ENCODE assay signal across 8 cellular contexts in the genomic region with DNA sequence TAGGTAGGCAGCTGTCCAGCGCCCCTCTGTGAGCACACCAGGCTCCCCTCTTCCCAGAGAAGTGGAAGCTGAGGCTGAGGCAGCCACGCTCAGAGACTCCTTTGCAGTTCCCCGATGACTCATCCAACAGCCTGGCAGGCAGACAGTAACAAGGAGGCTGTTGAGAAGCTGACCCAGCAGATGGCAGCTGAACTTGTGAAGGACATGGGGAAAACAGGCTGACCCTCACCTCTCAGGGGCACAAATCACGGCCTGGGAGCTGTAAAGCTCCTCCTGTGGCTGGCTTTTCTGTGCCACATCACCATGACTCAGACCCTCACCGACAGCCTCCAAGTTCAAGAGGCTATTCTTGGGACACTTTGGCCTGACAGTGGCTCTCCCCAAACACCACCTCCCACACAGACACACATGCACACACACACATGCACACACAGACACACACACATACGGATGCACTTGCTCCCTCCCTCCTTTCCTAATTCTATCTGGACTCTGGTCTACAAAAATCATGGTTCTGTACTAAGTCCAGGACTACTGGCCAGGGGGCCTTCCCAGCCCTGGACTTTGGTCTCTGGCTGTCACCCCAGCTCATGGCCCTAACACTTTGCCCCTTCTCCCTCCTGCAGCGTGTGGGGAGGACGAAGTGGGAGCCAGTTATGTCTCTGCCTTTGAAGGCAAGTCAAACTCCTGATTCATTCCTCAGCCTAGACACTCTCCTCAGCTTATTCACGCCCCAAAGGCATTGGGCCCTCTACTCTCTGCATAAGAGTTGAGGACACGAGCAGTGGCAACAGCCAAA. TPM values are rescaled to one million over a fixed set of nuclear protein-coding genes. Genes with fewer than 3 reads are reported as not detected.
DNase-seq lines count a peak whose midpoint lies in the region; ATAC-seq and TF ChIP-seq lines count a peak whose summit lies in the region.

No MANE protein-coding gene starts in this region.

- no peaks in the 10 kb centered on the region for H3K27me3 Mint-ChIP-seq in activated T-helper 2 cell treated with anti-CD3 and anti-CD28 coated beads, Interferon-gamma antibody, Interleukin-2, Interleukin-4, amounts not matched to agents 10 μg/mL and 5 μg/mL and 100 μg/mL, durations not matched to agents 14 hours and 24 hours and 36 hours (ENCODE audit: low read depth)
- H3K27me3 Mint-ChIP-seq in glutamatergic neuron (ENCODE audit: unreplicated experiment): peaks cover 2% of the 10 kb centered on the region

- peak overlapping the region; percentile 63 for H3K4me2 ChIP-seq in Karpas-422 (ENCODE audit: low read depth, low read length, poor library complexity, severe bottlenecking)

- no peaks in the 10 kb centered on the region for H3K27me3 ChIP-seq in Karpas-422 (ENCODE audit: low read length)

- H2AFZ ChIP-seq in Karpas-422 (ENCODE audit: low read length): no peak overlapping the region

- 0 out of 2 replicates have a peak overlapping the region, but pooled peaks have one; percentile 6 for H3K4me3 ChIP-seq in Karpas-422 (ENCODE audit: low read length)

- TF ChIP-seq CTCF in glutamatergic neuron (IDR thresholded peaks at IDR 0.05; ENCODE audit: partially characterized antibody, unreplicated experiment): no peak

- no peaks in the 10 kb centered on the region for H4K20me1 ChIP-seq in Karpas-422 (ENCODE audit: insufficient read depth, low read depth, low read length)

- ATAC-seq in GM21528 (IDR thresholded peaks at IDR 0.05; ENCODE audit: low FRiP score, unreplicated experiment) (no peak), GM18909 (IDR thresholded peaks at IDR 0.05; ENCODE audit: poor library complexity, unreplicated experiment) (no peak)

- no peaks in the 10 kb centered on the region for H3K9me2 ChIP-seq in Karpas-422 (replicated peaks; ENCODE audit: insufficient read depth, low read length)

- peaks cover 81% of the 10 kb centered on the region for H3K36me3 Mint-ChIP-seq in activated T-helper 2 cell treated with anti-CD3 and anti-CD28 coated beads, Interferon-gamma antibody, Interleukin-2, Interleukin-4, amounts not matched to agents 10 μg/mL and 5 μg/mL and 100 μg/mL, durations not matched to agents 14 hours and 24 hours and 36 hours (ENCODE audit: low read depth)
- no peaks in the 10 kb centered on the region for H3K36me3 Mint-ChIP-seq in glutamatergic neuron (ENCODE audit: unreplicated experiment)

- peaks cover 20% of the 10 kb centered on the region for H3K36me3 ChIP-seq in Karpas-422 (ENCODE audit: insufficient read depth, low read length)

- DNase-seq in COLO829 (ENCODE audit: low spot score) (peak; percentile 92), Karpas-422 (no peak), glutamatergic neuron (peak; percentile 50), occipital lobe (lab: John Stamatoyannopoulos, UW) (peak; percentile 65), cerebellar nuclear complex (lab: John Stamatoyannopoulos, UW) (no peak)
- DNase-seq in activated T-helper 2 cell treated with anti-CD3 and anti-CD28 coated beads, Interferon-gamma antibody, Interleukin-2, Interleukin-4, amounts not matched to agents 10 μg/mL and 5 μg/mL and 100 μg/mL, durations not matched to agents 14 hours and 24 hours and 36 hours (ENCODE audit: low spot score): no peak

- peaks cover 82% of the 10 kb centered on the region for H3K4me1 ChIP-seq in Karpas-422 (ENCODE audit: low read length)

- intact Hi-C loops in activated T-helper 2 cell treated with anti-CD3 and anti-CD28 coated beads, Interferon-gamma antibody, Interleukin-2, Interleukin-4, amounts not matched to agents 10 μg/mL and 5 μg/mL and 100 μg/mL, durations not matched to agents 14 hours and 24 hours and 36 hours (cut with micrococcal nuclease): no loop called here

- peak overlapping the region; percentile 57 for H3K9ac ChIP-seq in Karpas-422 (ENCODE audit: low read length)

- no peak overlapping the region for H3K4me3 Mint-ChIP-seq in activated T-helper 2 cell treated with anti-CD3 and anti-CD28 coated beads, Interferon-gamma antibody, Interleukin-2, Interleukin-4, amounts not matched to agents 10 μg/mL and 5 μg/mL and 100 μg/mL, durations not matched to agents 14 hours and 24 hours and 36 hours (ENCODE audit: low read depth)
- H3K4me3 Mint-ChIP-seq in glutamatergic neuron (ENCODE audit: unreplicated experiment): no peak overlapping the region

- H3K79me2 ChIP-seq in Karpas-422 (ENCODE audit: low read length): peaks cover 81% of the 10 kb centered on the region

- H3K9me3 ChIP-seq in Karpas-422 (ENCODE audit: low read length): no peaks in the 10 kb centered on the region

- no peaks in the 10 kb centered on the region for H3K9me3 Mint-ChIP-seq in activated T-helper 2 cell treated with anti-CD3 and anti-CD28 coated beads, Interferon-gamma antibody, Interleukin-2, Interleukin-4, amounts not matched to agents 10 μg/mL and 5 μg/mL and 100 μg/mL, durations not matched to agents 14 hours and 24 hours and 36 hours
- peaks cover 5% of the 10 kb centered on the region for H3K9me3 Mint-ChIP-seq in glutamatergic neuron (ENCODE audit: unreplicated experiment)

- peaks cover 74% of the 10 kb centered on the region for H3K4me1 Mint-ChIP-seq in activated T-helper 2 cell treated with anti-CD3 and anti-CD28 coated beads, Interferon-gamma antibody, Interleukin-2, Interleukin-4, amounts not matched to agents 10 μg/mL and 5 μg/mL and 100 μg/mL, durations not matched to agents 14 hours and 24 hours and 36 hours (ENCODE audit: low read depth)
- H3K4me1 Mint-ChIP-seq in glutamatergic neuron (ENCODE audit: low read depth, unreplicated experiment): peaks cover 35% of the 10 kb centered on the region

- H3K27ac ChIP-seq in Karpas-422 (ENCODE audit: low read length): peak overlapping the region; percentile 96

- H3K27ac Mint-ChIP-seq in activated T-helper 2 cell treated with anti-CD3 and anti-CD28 coated beads, Interferon-gamma antibody, Interleukin-2, Interleukin-4, amounts not matched to agents 10 μg/mL and 5 μg/mL and 100 μg/mL, durations not matched to agents 14 hours and 24 hours and 36 hours: peak overlapping the region; percentile 59
- peak overlapping the region; percentile 92 for H3K27ac Mint-ChIP-seq in glutamatergic neuron (ENCODE audit: unreplicated experiment)

RNA-seq across cellular contexts. Expression of gene MAP3K14, which starts 23.2 kb away (rescaled TPM):
- total RNA-seq in Karpas-422 (2014; rRNA removed; shearing (Covaris generic); ENCODE audit: low replicate concordance): 7.6 and 12.0 TPM in 2 replicates
- 45.6 and 49.5 TPM in 2 replicates for total RNA-seq in activated T-helper 2 cell treated with anti-CD3 and anti-CD28 coated beads, Interferon-gamma antibody, Interleukin-2, Interleukin-4, amounts not matched to agents 10 μg/mL and 5 μg/mL and 100 μg/mL, durations not matched to agents 14 hours and 24 hours and 36 hours
- 5.7 TPM for total RNA-seq in glutamatergic neuron (ENCODE audit: unreplicated experiment)
- 1.2 TPM for total RNA-seq in occipital lobe

RNA-seq across cellular contexts. Expression of gene SPATA32, which starts 31.7 kb away (rescaled TPM):
- not detected in 2 replicates for total RNA-seq in Karpas-422 (2014; rRNA removed; shearing (Covaris generic); ENCODE audit: low replicate concordance)
- 0.37 and 0.67 TPM in 2 replicates for total RNA-seq in activated T-helper 2 cell treated with anti-CD3 and anti-CD28 coated beads, Interferon-gamma antibody, Interleukin-2, Interleukin-4, amounts not matched to agents 10 μg/mL and 5 μg/mL and 100 μg/mL, durations not matched to agents 14 hours and 24 hours and 36 hours
- not detected for total RNA-seq in glutamatergic neuron (ENCODE audit: unreplicated experiment)
- total RNA-seq in occipital lobe: not detected

Comparison
In these comparisons a context has a peak if more than half of its experiments do, and no peak if none do; other contexts are left out.
1. DNase-seq: peak in COLO829 (single experiment), glutamatergic neuron (single experiment) and occipital lobe (single experiment); none in Karpas-422 (single experiment), activated T-helper 2 cell treated with anti-CD3 and anti-CD28 coated beads, Interferon-gamma antibody, Interleukin-2, Interleukin-4, amounts not matched to agents 10 μg/mL and 5 μg/mL and 100 μg/mL, durations not matched to agents 14 hours and 24 hours and 36 hours (single experiment) and cerebellar nuclear complex (0 of 2).